Comparison of ENCODE assay signal across 16 cellular contexts in the genomic region with DNA sequence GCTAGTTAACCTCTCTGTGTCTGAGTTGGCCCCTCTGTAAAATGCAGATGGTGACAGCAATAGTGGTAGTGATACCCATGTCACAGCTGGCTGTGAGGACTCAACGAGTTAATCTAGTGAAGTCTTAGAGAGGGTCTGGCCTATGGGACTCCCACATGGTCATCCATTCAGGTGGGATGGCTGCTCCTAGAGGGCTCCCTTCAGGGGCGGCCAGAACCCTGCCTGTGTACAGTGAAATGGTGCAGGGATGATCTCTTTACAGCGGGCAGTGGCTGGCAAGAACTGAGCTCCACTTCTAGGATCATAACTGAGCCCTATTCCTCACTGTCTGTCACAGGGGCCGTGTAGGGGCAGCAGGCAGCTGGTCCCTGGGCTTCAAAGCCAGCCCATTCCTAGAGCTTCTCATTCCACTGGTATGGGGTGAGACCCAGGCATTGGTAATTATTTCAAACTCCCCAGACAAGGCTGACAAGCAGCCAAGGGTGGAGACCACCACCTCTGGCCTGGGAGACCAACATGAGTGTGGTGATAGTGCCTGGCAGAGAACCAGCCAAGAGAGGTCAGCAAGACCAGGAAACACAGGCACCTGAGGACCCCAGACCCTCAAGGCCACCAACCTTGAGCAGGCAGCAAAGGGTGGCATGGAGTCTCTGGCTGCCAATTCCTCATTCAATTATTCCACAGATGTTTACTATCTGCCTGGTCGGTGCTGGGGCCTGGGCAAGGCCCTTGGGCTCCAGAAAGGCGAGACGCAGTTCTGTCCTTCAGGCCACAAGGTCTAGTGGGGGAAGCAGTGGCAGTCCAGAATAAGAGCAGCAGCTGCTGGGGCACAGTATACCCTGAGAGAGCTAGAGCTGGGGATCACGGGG.
A peak's percentile ranks its signal among the peaks of the same experiment; 100 is the strongest.
DNase-seq lines count a peak whose midpoint lies in the region; ATAC-seq and TF ChIP-seq lines count a peak whose summit lies in the region.
"Had no signal": no experiment of that assay in that cellular context is flagged by ENCODE, and none has a peak within 500 bp of the region (broad histone marks: within the 10 kb centered on the region; RNA-seq: fewer than 3 reads in every experiment).

No MANE protein-coding gene starts in this region.

- no peak for ATAC-seq in activated CD8-positive, alpha-beta memory T cell treated with anti-CD3 and anti-CD28 coated beads, Interleukin-2, amount 10 ng/mL, durations not matched to agents 7 days and 5 days
- ATAC-seq in IMR-90 (ENCODE audit: low read depth), result no peak
- ATAC-seq in GM19035 (IDR thresholded peaks at IDR 0.05; ENCODE audit: unreplicated experiment), result no peak
- ATAC-seq in HG03135 (IDR thresholded peaks at IDR 0.05; ENCODE audit: unreplicated experiment), result no peak

- no peak overlapping the region for H3K14ac ChIP-seq in IMR-90 (replicated peaks; ENCODE audit: low read depth, low read length)

- H3K36me3 ChIP-seq in IMR-90 (ENCODE audit: control insufficient read depth, insufficient read depth, low read length) (no peaks in the 10 kb centered on the region), sigmoid colon (no peaks in the 10 kb centered on the region), brain microvascular endothelial cell (replicated peaks) (no peaks in the 10 kb centered on the region)
- H3K36me3 ChIP-seq: BLaER1 had no signal

- H2AK5ac ChIP-seq in IMR-90 (ENCODE audit: low read depth, low read length), result peak overlapping the region; percentile 90

- H2BK120ac ChIP-seq in IMR-90 (ENCODE audit: low read depth, low read length), result no peak overlapping the region

- CTCF ChIA-PET in activated CD8-positive, alpha-beta memory T cell treated with anti-CD3 and anti-CD28 coated beads, Interleukin-2, amount 10 ng/mL, durations not matched to agents 7 days and 5 days (lab: Charles Lee), result interaction anchor here (1.4 kb wide), 1 partner anchor 20 kb away, joined by 3 read pairs; no protein-coding TSS in a partner anchor
- CTCF ChIA-PET in IMR-90 (lab: Yijun Ruan, JAX), result no interaction called here

- no peaks in the 10 kb centered on the region for H3K9me3 Mint-ChIP-seq in activated CD8-positive, alpha-beta memory T cell treated with anti-CD3 and anti-CD28 coated beads, Interleukin-2, amount 10 ng/mL, durations not matched to agents 7 days and 5 days (ENCODE audit: low read depth)

- no peak overlapping the region; the same call in 1 of the 2 replicates for H4K91ac ChIP-seq in IMR-90 (ENCODE audit: insufficient read depth, low read depth, low read length)

- no TSS peak for BruUV-seq in IMR-90 (replicated peaks; lab: Mats Ljungman, UMichigan)

- peak; percentile 39 for DNase-seq in activated CD8-positive, alpha-beta memory T cell treated with anti-CD3 and anti-CD28 coated beads, Interleukin-2, amount 50 U/mL, for 48 hours
- no peak for DNase-seq in activated CD8-positive, alpha-beta memory T cell treated with anti-CD3 and anti-CD28 coated beads, Interleukin-2, amount 10 ng/mL, durations not matched to agents 7 days and 5 days
- DNase-seq in IMR-90 (no peak), islet precursor cell (peak; percentile 40), sigmoid colon (peak; percentile 40), brain microvascular endothelial cell (no peak)
- DNase-seq: GM23248, KG1, NCI-H1048, NCI-H1436 treated with DMSO at 0.1 percent for 48 hours, NCI-H2029 treated with DMSO at 0.1 percent for 48 hours, NCI-H2171 treated with DMSO at 0.1 percent for 48 hours, NCI-H446 treated with DMSO at 0.1 percent for 48 hours had no signal

- no peaks in the 10 kb centered on the region for H4K20me1 ChIP-seq in IMR-90 (ENCODE audit: insufficient read depth, low read length)
- H4K20me1 ChIP-seq: BLaER1 had no signal

- in situ Hi-C loops in IMR-90 (cut with MboI; ENCODE audit: low sequenced_read_pairs) (no loop called here), brain microvascular endothelial cell (cut with HindIII; ENCODE audit: low pct_ligation_motif_present, low sequenced_read_pairs) (no loop called here)

- H3K4me1 ChIP-seq in IMR-90 (ENCODE audit: control insufficient read depth, insufficient read depth, low read length) (peaks cover 13% of the 10 kb centered on the region; the same call in 1 of the 2 replicates), sigmoid colon (peaks cover 0 to 4% (median 2%) of the 10 kb centered on the region in 4 donors)

- no peak overlapping the region for H3K4me3 ChIP-seq in IMR-90 (ENCODE audit: insufficient read depth, low read depth, low read length)
- H3K4me3 ChIP-seq in sigmoid colon, result no peak overlapping the region
- H3K4me3 ChIP-seq in brain microvascular endothelial cell (ENCODE audit: low read depth, low read length), result no peak overlapping the region
- H3K4me3 ChIP-seq: BLaER1, GM23248 had no signal

- H3K18ac ChIP-seq in IMR-90 (ENCODE audit: low read depth, low read length), result no peak overlapping the region

- H2AFZ ChIP-seq in IMR-90 (replicated peaks; ENCODE audit: low read length, poor library complexity), result peak overlapping the region; percentile 38
- H2AFZ ChIP-seq: GM23248 had no signal

- H2BK20ac ChIP-seq in IMR-90 (ENCODE audit: low read depth, low read length), result 0 out of 2 replicates have a peak overlapping the region, but pooled peaks have one; percentile 10

- no peak overlapping the region for H2BK5ac ChIP-seq in IMR-90 (ENCODE audit: low read depth, low read length, poor library complexity, severe bottlenecking)

- no peak for TF ChIP-seq EP300 in sigmoid colon (IDR thresholded peaks at IDR 0.05)

- intact Hi-C loops in IMR-90 (cut with micrococcal nuclease) (no loop called here), sigmoid colon (cut with DNase I) (no loop called here)

- no peaks in the 10 kb centered on the region for H3K4me1 Mint-ChIP-seq in activated CD8-positive, alpha-beta memory T cell treated with anti-CD3 and anti-CD28 coated beads, Interleukin-2, amount 10 ng/mL, durations not matched to agents 7 days and 5 days

- WGBS in IMR-90 (ENCODE audit: extremely low coverage in 2 of 2, insufficient read length in 1 of 2), 2 experiments, result no CpG with 5 or more reads among the region's 8 CpGs
- 82 to 87% methylated on average over 8 of the region's 8 CpGs for WGBS in sigmoid colon, 2 donors

- TF ChIP-seq CTCF in IMR-90 (conservative IDR thresholded peaks at IDR 0.05; ENCODE audit: low read depth, low read length) (no peak), sigmoid colon (IDR thresholded peaks at IDR 0.05) (no peak), brain microvascular endothelial cell (IDR thresholded peaks at IDR 0.05; ENCODE audit: low read depth, low read length, missing control alignments) (no peak)

- no peak overlapping the region for H3K4me3 Mint-ChIP-seq in activated CD8-positive, alpha-beta memory T cell treated with anti-CD3 and anti-CD28 coated beads, Interleukin-2, amount 10 ng/mL, durations not matched to agents 7 days and 5 days

- H3K4ac ChIP-seq in IMR-90 (ENCODE audit: low read depth, low read length), result peak overlapping the region; percentile 24; the same call in 1 of the 2 replicates

- dilution Hi-C loops in IMR-90 (cut with HindIII; ENCODE audit: low sequenced_read_pairs, unreplicated experiment), result no loop called here

- H2AK9ac ChIP-seq in IMR-90 (replicated peaks; ENCODE audit: low read depth, low read length, poor library complexity), result peak overlapping the region; percentile 26

- TF ChIP-seq POLR2A in IMR-90 (IDR thresholded peaks at IDR 0.05; ENCODE audit: low read depth, low read length) (no peak), sigmoid colon (IDR thresholded peaks at IDR 0.05) (no peak)

- H3K27me3 Mint-ChIP-seq in activated CD8-positive, alpha-beta memory T cell treated with anti-CD3 and anti-CD28 coated beads, Interleukin-2, amount 10 ng/mL, durations not matched to agents 7 days and 5 days, result peaks cover 13% of the 10 kb centered on the region

- no peak overlapping the region for H4K8ac ChIP-seq in IMR-90 (ENCODE audit: low read depth in 2 of 2, low read length in 2 of 2)

- H3K23ac ChIP-seq in IMR-90 (ENCODE audit: low read depth, low read length), result no peak overlapping the region

- POLR2A ChIA-PET in IMR-90 (lab: Charles Lee; ENCODE audit: unreplicated experiment), result no interaction called here

- no peaks in the 10 kb centered on the region for H3K27me3 ChIP-seq in IMR-90 (ENCODE audit: control insufficient read depth, insufficient read depth, low read length)
- no peaks in the 10 kb centered on the region for H3K27me3 ChIP-seq in sigmoid colon
- H3K27me3 ChIP-seq in brain microvascular endothelial cell (replicated peaks), result no peaks in the 10 kb centered on the region
- H3K27me3 ChIP-seq: BLaER1 had no signal

- no peak overlapping the region for H3K56ac ChIP-seq in IMR-90 (ENCODE audit: extremely low read depth, insufficient read depth, low read length)

- H3K36me3 Mint-ChIP-seq in activated CD8-positive, alpha-beta memory T cell treated with anti-CD3 and anti-CD28 coated beads, Interleukin-2, amount 10 ng/mL, durations not matched to agents 7 days and 5 days, result no peaks in the 10 kb centered on the region

- peaks cover 4% of the 10 kb centered on the region; the same call in 1 of the 2 replicates for H3K9me1 ChIP-seq in IMR-90 (ENCODE audit: insufficient read depth, low read length)

- no peaks in the 10 kb centered on the region for H3K79me1 ChIP-seq in IMR-90 (ENCODE audit: low read depth in 1 of 2, low read length in 2 of 2)

- no peak for TF ChIP-seq RAD21 in IMR-90 (IDR thresholded peaks at IDR 0.05; ENCODE audit: low read length)

- H3K4me2 ChIP-seq in IMR-90 (ENCODE audit: low read depth, low read length), result no peak overlapping the region

- no peak overlapping the region for H4K5ac ChIP-seq in IMR-90 (ENCODE audit: low read depth, low read length)

- H2BK15ac ChIP-seq in IMR-90 (ENCODE audit: low read depth, low read length), result no peak overlapping the region

- H3K9ac ChIP-seq in IMR-90 (ENCODE audit: low read depth, low read length), result no peak overlapping the region
- H3K9ac ChIP-seq: BLaER1, GM23248 had no signal

- H3K9me3 ChIP-seq in IMR-90 (ENCODE audit: control insufficient read depth, insufficient read depth, low read length) (no peaks in the 10 kb centered on the region), sigmoid colon (no peaks in the 10 kb centered on the region)
- H3K9me3 ChIP-seq: BLaER1 had no signal

- H3K27ac ChIP-seq in IMR-90 (ENCODE audit: insufficient read depth, low read length) (no peak overlapping the region), sigmoid colon (no peak overlapping the region), brain microvascular endothelial cell (no peak overlapping the region)
- H3K27ac ChIP-seq: BLaER1, GM23248 had no signal

- no peak overlapping the region for H3K27ac Mint-ChIP-seq in activated CD8-positive, alpha-beta memory T cell treated with anti-CD3 and anti-CD28 coated beads, Interleukin-2, amount 10 ng/mL, durations not matched to agents 7 days and 5 days

TF ChIP-seq in IMR-90, 13 proteins besides CTCF, POLR2A, EP300 and RAD21 (continues in another document):
- TF ChIP-seq FOS (IDR thresholded peaks at IDR 0.05; ENCODE audit: low read depth, low read length), result no peak
- TF ChIP-seq MXI1 (IDR thresholded peaks at IDR 0.05; ENCODE audit: borderline replicate concordance, low read depth, low read length), result no peak
- TF ChIP-seq SMC3 (IDR thresholded peaks at IDR 0.05; ENCODE audit: low read depth, low read length), result no peak
- TF ChIP-seq NFE2L2 (IDR thresholded peaks at IDR 0.05; ENCODE audit: low read depth, low read length), result no peak
- TF ChIP-seq CHD1 (IDR thresholded peaks at IDR 0.05; ENCODE audit: low read depth, low read length), result no peak
- TF ChIP-seq RCOR1 (IDR thresholded peaks at IDR 0.05; ENCODE audit: insufficient replicate concordance, low read length), result no peak
- TF ChIP-seq BHLHE40 (IDR thresholded peaks at IDR 0.05; ENCODE audit: low read depth, low read length), result no peak

Comparison
In these comparisons a context has a peak if more than half of its experiments do, and no peak if none do; other contexts are left out.
1. DNase-seq: peak in activated CD8-positive, alpha-beta memory T cell treated with anti-CD3 and anti-CD28 coated beads, Interleukin-2, amount 50 U/mL, for 48 hours (single experiment), islet precursor cell (single experiment) and sigmoid colon (single experiment); none in activated CD8-positive, alpha-beta memory T cell treated with anti-CD3 and anti-CD28 coated beads, Interleukin-2, amount 10 ng/mL, durations not matched to agents 7 days and 5 days (single experiment), IMR-90 (single experiment) and brain microvascular endothelial cell (single experiment).